Comparison of ENCODE assay signal across 22 cellular contexts in genomic region chr7:51007708-51008505, GRCh38.
"Had no signal": no experiment of that assay in that cellular context is flagged by ENCODE, and none has a peak within 500 bp of the region (broad histone marks: within the 10 kb centered on the region; RNA-seq: fewer than 3 reads in every experiment).

No MANE protein-coding gene starts in this region.

- ATAC-seq: activated T-helper 17 cell treated with anti-CD3 and anti-CD28 coated beads, Interleukin-2, amount 50 U/mL, for 72 hours; foreskin keratinocyte; heart left ventricle; stimulated activated naive CD8-positive, alpha-beta T cell treated with anti-CD3 and anti-CD28 coated beads, Interleukin-15, Interleukin-2, amounts not matched to agents 100 U/mL and 50 U/mL, for 24 hours had no signal

- H3K27me3 ChIP-seq: brain microvascular endothelial cell, heart left ventricle, right atrium auricular region, testis, transverse colon had no signal

- H3K4me3 ChIP-seq: heart left ventricle, left ventricle myocardium inferior, right atrium auricular region, testis, transverse colon had no signal

- DNase-seq: activated CD4-positive, alpha-beta T cell treated with anti-CD3 and anti-CD28 coated beads for 4 hours; activated CD4-positive, alpha-beta T cell treated with anti-CD3 and anti-CD28 coated beads, Interleukin-2, amount 50 U/mL, for 4 hours; activated CD8-positive, alpha-beta memory T cell treated with anti-CD3 and anti-CD28 coated beads, Interleukin-2, amount 50 U/mL, for 4 hours; activated gamma-delta T cell treated with Interleukin-2 at 50 U/mL for 16 hours; activated naive CD4-positive, alpha-beta T cell treated with anti-CD3 and anti-CD28 coated beads, Interleukin-2, amount 50 U/mL, for 16 hours; activated T-cell treated with anti-CD3 and anti-CD28 coated beads, Interleukin-2, amount 50 U/mL, for 1 hour; amniotic stem cell; brain microvascular endothelial cell; central memory CD4-positive, alpha-beta T cell; foreskin keratinocyte; heart left ventricle; left ventricle myocardium inferior; stimulated activated CD4-positive, alpha-beta T cell treated with anti-CD3 and anti-CD28 coated beads, Interleukin-2, amount 100 ng/mL, for 48 hours; stimulated activated naive CD8-positive, alpha-beta T cell treated with anti-CD3 and anti-CD28 coated beads, Interleukin-15, Interleukin-2, amounts not matched to agents 100 U/mL and 50 U/mL, for 24 hours; SW 1271; T-helper 9 cell; testis; transverse colon had no signal

- H3K36me3 ChIP-seq: brain microvascular endothelial cell, heart left ventricle, left ventricle myocardium inferior, right atrium auricular region, transverse colon had no signal

- H3K9me3 ChIP-seq: heart left ventricle, left ventricle myocardium inferior, right atrium auricular region, testis, transverse colon had no signal

- H3K27ac ChIP-seq: brain microvascular endothelial cell, foreskin keratinocyte, heart left ventricle, left ventricle myocardium inferior, parathyroid adenoma, right atrium auricular region, testis, transverse colon, VCaP had no signal

- H3K4me1 ChIP-seq: foreskin keratinocyte, testis had no signal
